Comparison of ENCODE assay signal across 20 cellular contexts in genomic region chr4:109599046-109599652, GRCh38.
DNase-seq lines count a peak whose midpoint lies in the region; ATAC-seq and FAIRE-seq lines count a peak whose summit lies in the region.
"Had no signal": no experiment of that assay in that cellular context is flagged by ENCODE, and none has a peak within 500 bp of the region (broad histone marks: within the 10 kb centered on the region; RNA-seq: fewer than 3 reads in every experiment).

No MANE protein-coding gene starts in this region.

- peak overlapping the region; percentile 91 for H3K27ac Mint-ChIP-seq in activated naive CD4-positive, alpha-beta T cell treated with anti-CD3 and anti-CD28 coated beads, Interleukin-2, amount 50 U/mL, for 24 hours
- peak overlapping the region; percentile 79 for H3K27ac Mint-ChIP-seq in activated naive CD8-positive, alpha-beta T cell treated with anti-CD3 and anti-CD28 coated beads, Interleukin-2, amount 50 U/mL, for 24 hours

- peak overlapping the region; percentile 66 for H3K4me3 Mint-ChIP-seq in activated naive CD4-positive, alpha-beta T cell treated with anti-CD3 and anti-CD28 coated beads, Interleukin-2, amount 50 U/mL, for 24 hours
- peak overlapping the region; percentile 20 for H3K4me3 Mint-ChIP-seq in activated naive CD8-positive, alpha-beta T cell treated with anti-CD3 and anti-CD28 coated beads, Interleukin-2, amount 50 U/mL, for 24 hours

- no peak for FAIRE-seq in RCC 7860 (lab: Jason Lieb, UNC)
- FAIRE-seq: A549, GM12892, GM18507 had no signal

- DNase-seq in activated naive CD4-positive, alpha-beta T cell (lab: John Stamatoyannopoulos, UW) = no peak
- DNase-seq in NCI-H526 (lab: John Stamatoyannopoulos, UW) = peak; percentile 65 to 83
- no peak for DNase-seq in activated naive CD8-positive, alpha-beta T cell treated with anti-CD3 and anti-CD28 coated beads, Interleukin-2, amount 50 U/mL, for 24 hours
- DNase-seq in RCC 7860 (ENCODE audit: low spot score) = no peak
- DNase-seq in glomerular visceral epithelial cell (ENCODE audit: extremely low spot score) = no peak
- DNase-seq: GOT3, NCI-H1105, NCI-H146, NCI-H2029, NCI-H2171, NCI-H345, NCI-H524, OCI-M1, Right ventricle myocardium superior had no signal

- no peaks in the 10 kb centered on the region for H3K9me3 Mint-ChIP-seq in activated naive CD4-positive, alpha-beta T cell treated with anti-CD3 and anti-CD28 coated beads, Interleukin-2, amount 50 U/mL, for 24 hours
- H3K9me3 Mint-ChIP-seq in activated naive CD8-positive, alpha-beta T cell treated with anti-CD3 and anti-CD28 coated beads, Interleukin-2, amount 50 U/mL, for 24 hours = peaks cover 4% of the 10 kb centered on the region

- H3K36me3 Mint-ChIP-seq in activated naive CD4-positive, alpha-beta T cell treated with anti-CD3 and anti-CD28 coated beads, Interleukin-2, amount 50 U/mL, for 24 hours = peaks cover 20% of the 10 kb centered on the region
- peaks cover 22% of the 10 kb centered on the region for H3K36me3 Mint-ChIP-seq in activated naive CD8-positive, alpha-beta T cell treated with anti-CD3 and anti-CD28 coated beads, Interleukin-2, amount 50 U/mL, for 24 hours (ENCODE audit: low read depth)

- ATAC-seq in activated naive CD8-positive, alpha-beta T cell treated with anti-CD3 and anti-CD28 coated beads, Interleukin-2, amount 50 U/mL, for 24 hours = peak; percentile 63
- no peak for ATAC-seq in GM21717 (IDR thresholded peaks at IDR 0.05; ENCODE audit: unreplicated experiment)
- ATAC-seq: A549, HCT116 had no signal

- H3K4me1 Mint-ChIP-seq in activated naive CD4-positive, alpha-beta T cell treated with anti-CD3 and anti-CD28 coated beads, Interleukin-2, amount 50 U/mL, for 24 hours = peaks cover 45% of the 10 kb centered on the region
- peaks cover 28% of the 10 kb centered on the region for H3K4me1 Mint-ChIP-seq in activated naive CD8-positive, alpha-beta T cell treated with anti-CD3 and anti-CD28 coated beads, Interleukin-2, amount 50 U/mL, for 24 hours

- H3K27me3 Mint-ChIP-seq in activated naive CD4-positive, alpha-beta T cell treated with anti-CD3 and anti-CD28 coated beads, Interleukin-2, amount 50 U/mL, for 24 hours = no peaks in the 10 kb centered on the region
- H3K27me3 Mint-ChIP-seq in activated naive CD8-positive, alpha-beta T cell treated with anti-CD3 and anti-CD28 coated beads, Interleukin-2, amount 50 U/mL, for 24 hours = no peaks in the 10 kb centered on the region

Comparison
In these comparisons a context has a peak if more than half of its experiments do, and no peak if none do; other contexts are left out.
1. DNase-seq: peak in NCI-H526 (2 of 2); none in activated naive CD4-positive, alpha-beta T cell (0 of 4), activated naive CD8-positive, alpha-beta T cell treated with anti-CD3 and anti-CD28 coated beads, Interleukin-2, amount 50 U/mL, for 24 hours (single experiment), RCC 7860 (single experiment) and glomerular visceral epithelial cell (single experiment).